In genomic region chr12:49293056-49293956, GRCh38 we compare ENCODE assay signal across 12 cellular contexts. TPM values are rescaled to one million over a fixed set of nuclear protein-coding genes. Genes with fewer than 3 reads are reported as not detected.
DNase-seq lines count a peak whose midpoint lies in the region; TF ChIP-seq lines count a peak whose summit lies in the region.
"Had no signal": no experiment of that assay in that cellular context is flagged by ENCODE, and none has a peak within 500 bp of the region (broad histone marks: within the 10 kb centered on the region; RNA-seq: fewer than 3 reads in every experiment).

No MANE protein-coding gene starts in this region.

- peak overlapping the region; percentile 52 for H3K4me2 ChIP-seq in hepatocyte
- H3K4me2 ChIP-seq: A549 had no signal

- 37% methylated on average over 18 of the region's 18 CpGs for WGBS in hepatocyte (ENCODE audit: low lambda C conversion rate, missing lambda C conversion rate)

- CTCF ChIA-PET in RWPE1 (lab: Yijun Ruan, JAX), result interaction anchor here (0.9 to 2.6 kb wide), 4 partner anchors 44 to 65 kb away, joined by 3 to 9 read pairs (median 4); partner anchors contain the start of gene C1QL4

- peaks cover 15% of the 10 kb centered on the region for H3K4me1 ChIP-seq in hepatocyte (ENCODE audit: insufficient read depth)

- no peak overlapping the region for H3K4me3 ChIP-seq in hepatocyte
- H3K4me3 ChIP-seq: A549 had no signal

- H4K20me1 ChIP-seq in hepatocyte (ENCODE audit: insufficient read depth, poor library complexity, severe bottlenecking), result no peaks in the 10 kb centered on the region

- peaks cover 54% of the 10 kb centered on the region for H3K27me3 ChIP-seq in hepatocyte

- no peaks in the 10 kb centered on the region for H3K79me2 ChIP-seq in hepatocyte

- no peak for TF ChIP-seq CTCF in RWPE1 (conservative IDR thresholded peaks at IDR 0.05; ENCODE audit: low read depth)
- TF ChIP-seq CTCF in hepatocyte (IDR thresholded peaks at IDR 0.05; ENCODE audit: poor library complexity), result no peak

- DNase-seq in NCI-H1105 treated with DMSO at 0.1 percent for 48 hours (lab: John Stamatoyannopoulos, UW) (peak; percentile 19), NCI-H1105 (lab: John Stamatoyannopoulos, UW) (no peak), RWPE1 (ENCODE audit: low spot score) (no peak), hepatocyte (ENCODE audit: low spot score) (no peak), stromal cell of bone marrow (ENCODE audit: low read depth) (peak; percentile 7), NCI-H128 (lab: John Stamatoyannopoulos, UW; ENCODE audit: unreplicated experiment) (no peak), OCI-M2 (lab: John Stamatoyannopoulos, UW; ENCODE audit: unreplicated experiment) (no peak), NCI-H1930 (lab: John Stamatoyannopoulos, UW) (no peak)
- DNase-seq: cerebellar nuclear complex had no signal

- POLR2A ChIA-PET in RWPE1 (lab: Yijun Ruan, JAX; ENCODE audit: low non-redundant PET), result interaction anchor here (1.0 kb wide), 2 partner anchors 17 to 163 kb away, joined by 3 read pairs; no protein-coding TSS in a partner anchor

- H3K27ac ChIP-seq in RWPE1, result peak overlapping the region; percentile 85
- peak overlapping the region; percentile 23 for H3K27ac ChIP-seq in hepatocyte
- H3K27ac ChIP-seq: neutrophil had no signal

- no peak overlapping the region for H2AFZ ChIP-seq in hepatocyte

- no peaks in the 10 kb centered on the region for H3K9me3 ChIP-seq in hepatocyte (ENCODE audit: low read depth)
- H3K9me3 ChIP-seq: A549, neutrophil had no signal

- H3K36me3 ChIP-seq in hepatocyte (replicated peaks; ENCODE audit: insufficient read depth, low read depth), result no peaks in the 10 kb centered on the region
- H3K36me3 ChIP-seq: neutrophil had no signal

- no peaks in the 10 kb centered on the region for H3K9me2 ChIP-seq in hepatocyte (replicated peaks; ENCODE audit: insufficient read depth)

RNA-seq across cellular contexts. Expression of gene PRPH, which starts 1.6 kb away (rescaled TPM):
- 0.70 and 1.1 TPM in 2 replicates for total RNA-seq in hepatocyte
- 1.3 and 1.7 TPM in 2 replicates for polyA plus RNA-seq in hepatocyte

RNA-seq across cellular contexts. Expression of gene TUBA1C, which starts 28.4 kb away (rescaled TPM):
- total RNA-seq in hepatocyte, result 422 and 528 TPM in 2 replicates
- 198 and 252 TPM in 2 replicates for polyA plus RNA-seq in hepatocyte

RNA-seq across cellular contexts. Expression of gene TROAP, which starts 29.7 kb away (rescaled TPM):
- 3.4 and 4.1 TPM in 2 replicates for total RNA-seq in hepatocyte
- polyA plus RNA-seq in hepatocyte, result 8.0 and 12.5 TPM in 2 replicates

RNA-seq across cellular contexts. Expression of gene C1QL4, which starts 43.7 kb away (rescaled TPM):
- total RNA-seq in hepatocyte, result not detected in 2 replicates
- not detected in 2 replicates for polyA plus RNA-seq in hepatocyte
- total RNA-seq: urinary bladder had no signal
- polyA plus RNA-seq: urinary bladder had no signal

RNA-seq across cellular contexts. Expression of gene DNAJC22, which starts 53.4 kb away (rescaled TPM):
- total RNA-seq in hepatocyte, result 28.3 and 30.7 TPM in 2 replicates
- 16.1 and 17.8 TPM in 2 replicates for polyA plus RNA-seq in hepatocyte

Comparison
In these comparisons a context has a peak if more than half of its experiments do, and no peak if none do; other contexts are left out.
1. DNase-seq: peak in NCI-H1105 treated with DMSO at 0.1 percent for 48 hours (single experiment) and stromal cell of bone marrow (single experiment); none in NCI-H1105 (single experiment), RWPE1 (single experiment), hepatocyte (single experiment), NCI-H128 (single experiment), OCI-M2 (single experiment) and NCI-H1930 (0 of 2).